Comparison of ENCODE assay signal across 10 cellular contexts in the genomic region with DNA sequence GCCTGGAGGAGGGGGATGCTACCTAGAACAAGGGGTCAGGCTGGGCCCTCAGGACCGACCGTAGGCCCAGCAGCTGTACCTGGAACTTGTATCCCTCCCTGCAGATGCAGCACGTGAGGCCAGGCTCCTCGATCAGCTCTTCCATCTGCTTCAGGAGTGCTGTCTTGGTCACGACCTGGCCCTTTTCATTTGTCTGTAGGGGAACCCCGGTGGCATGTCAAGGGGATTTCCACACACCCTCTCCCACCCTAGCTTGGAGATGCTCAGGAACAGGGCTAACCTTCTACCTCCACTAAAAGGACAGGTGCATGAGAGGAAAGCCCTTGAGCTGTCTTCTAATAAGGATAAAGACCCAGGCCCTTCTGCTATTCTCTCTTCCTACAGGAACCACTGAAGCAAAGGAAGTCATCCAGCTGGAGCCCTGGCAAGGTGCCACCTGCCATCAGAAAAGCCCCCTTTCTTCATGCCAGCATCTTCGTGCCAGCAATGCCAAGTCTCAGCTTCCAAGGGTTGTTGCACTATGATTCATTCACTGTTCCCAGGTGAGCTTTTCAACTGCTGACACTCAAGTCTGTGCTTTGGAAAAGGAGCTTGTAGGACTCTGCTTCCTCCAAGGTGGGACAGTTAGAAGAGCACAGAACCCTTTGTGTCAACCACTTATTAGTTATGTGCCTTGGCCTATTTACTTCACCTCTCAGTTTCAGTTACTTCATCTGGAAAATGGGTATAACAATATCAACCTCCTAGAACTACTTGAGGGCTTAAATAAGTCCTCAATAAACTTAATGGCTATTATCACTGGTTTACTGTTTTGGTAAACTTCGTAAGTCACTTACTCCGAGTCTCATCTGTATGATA.
DNase-seq lines count a peak whose midpoint lies in the region; ATAC-seq lines count a peak whose summit lies in the region.
"Had no signal": no experiment of that assay in that cellular context is flagged by ENCODE, and none has a peak within 500 bp of the region (broad histone marks: within the 10 kb centered on the region; RNA-seq: fewer than 3 reads in every experiment).

No MANE protein-coding gene starts in this region.

- CTCF ChIA-PET in T-cell (lab: Charles Lee) = no interaction called here

- peak overlapping the region; percentile 16 to 43 for H3K27ac Mint-ChIP-seq in T-cell

- H3K9me3 Mint-ChIP-seq in T-cell = no peaks in the 10 kb centered on the region

- DNase-seq in stimulated activated CD4-positive, alpha-beta T cell treated with anti-CD3 and anti-CD28 coated beads, Interleukin-15, amount 100 ng/mL, for 24 hours = peak; percentile 37
- DNase-seq in stimulated activated CD4-positive, alpha-beta T cell treated with anti-CD3 and anti-CD28 coated beads, Interleukin-12 subunit alpha, Interleukin-12 subunit beta, amount 100 ng/mL, for 4 hours = no peak
- no peak for DNase-seq in T-cell
- peak; percentile 76 for DNase-seq in kidney tubule cell (ENCODE audit: low spot score)
- DNase-seq in activated gamma-delta T cell treated with Interleukin-2 at 50 U/mL for 16 hours = no peak
- no peak for DNase-seq in NCI-H2227 (lab: John Stamatoyannopoulos, UW; ENCODE audit: unreplicated experiment)
- DNase-seq: Karpas-422, NCI-H2081 treated with DMSO at 0.1 percent for 48 hours had no signal

- peaks cover 69% of the 10 kb centered on the region for H3K36me3 Mint-ChIP-seq in T-cell

- POLR2A ChIA-PET in T-cell (lab: Charles Lee) = no interaction called here

- no peaks in the 10 kb centered on the region for H3K27me3 Mint-ChIP-seq in T-cell

- H3K4me3 Mint-ChIP-seq in T-cell = no peak overlapping the region

- peaks cover 0 to 10% (median 5%) of the 10 kb centered on the region in 3 donors for H3K4me1 Mint-ChIP-seq in T-cell

- peak in 1 of 4 experiments; percentile 45 for ATAC-seq in T-cell (replicated peaks in 1 of 4)
- no peak for ATAC-seq in GM21381 (IDR thresholded peaks at IDR 0.05; ENCODE audit: unreplicated experiment)
- no peak for ATAC-seq in GM21528 (IDR thresholded peaks at IDR 0.05; ENCODE audit: low FRiP score, unreplicated experiment)

Comparison
In these comparisons a context has a peak if more than half of its experiments do, and no peak if none do; other contexts are left out.
1. DNase-seq: peak in stimulated activated CD4-positive, alpha-beta T cell treated with anti-CD3 and anti-CD28 coated beads, Interleukin-15, amount 100 ng/mL, for 24 hours (single experiment) and kidney tubule cell (single experiment); none in stimulated activated CD4-positive, alpha-beta T cell treated with anti-CD3 and anti-CD28 coated beads, Interleukin-12 subunit alpha, Interleukin-12 subunit beta, amount 100 ng/mL, for 4 hours (single experiment), T-cell (0 of 34), activated gamma-delta T cell treated with Interleukin-2 at 50 U/mL for 16 hours (single experiment) and NCI-H2227 (single experiment).